ENCODE assay signal across 1 cellular context in the genomic region with DNA sequence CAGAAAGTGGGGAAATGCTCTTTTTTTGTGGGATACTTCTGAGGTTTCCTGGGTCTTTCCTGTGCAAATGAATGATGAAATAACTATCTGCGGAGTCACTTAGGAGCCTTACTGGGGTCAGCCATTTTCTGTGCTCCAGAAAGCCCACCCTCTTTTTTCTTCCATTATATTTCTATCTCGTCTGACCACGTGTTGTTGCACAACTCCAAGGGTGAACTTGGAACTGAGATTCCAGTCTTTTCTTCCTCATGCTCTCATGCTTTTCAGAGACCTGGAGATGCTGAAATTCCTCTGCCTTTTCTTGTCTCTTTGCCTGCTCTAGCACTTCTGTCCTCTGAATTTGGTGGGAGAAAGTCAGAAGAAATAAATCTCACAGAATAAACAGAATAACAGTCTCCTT.
TF ChIP-seq lines count a peak whose summit lies in the region.

No MANE protein-coding gene starts in this region.

TF ChIP-seq in HepG2, 621 proteins besides CTCF, POLR2A, EP300 and RAD21:
- TF ChIP-seq CEBPG (CRISPR knock-in tag; IDR thresholded peaks at IDR 0.05) (peak; percentile 64), NR2F2 (IDR thresholded peaks at IDR 0.05; ENCODE audit: borderline replicate concordance, low read depth) (no peak), HDAC6 (IDR thresholded peaks at IDR 0.05; ENCODE audit: low read depth, low read length) (no peak), HOXA9 (CRISPR knock-in tag; IDR thresholded peaks at IDR 0.05; ENCODE audit: borderline replicate concordance) (no peak), ATAD3A (CRISPR knock-in tag; IDR thresholded peaks at IDR 0.05) (no peak), ZNF343 (CRISPR knock-in tag; IDR thresholded peaks at IDR 0.05) (no peak), CEBPB (IDR thresholded peaks at IDR 0.05; ENCODE audit: borderline replicate concordance, low read depth, low read length) (peak; percentile 66; the same call in 1 of the 2 replicates), YEATS4 (CRISPR knock-in tag; IDR thresholded peaks at IDR 0.05; ENCODE audit: borderline replicate concordance) (no peak), SMAD3 (CRISPR knock-in tag; IDR thresholded peaks at IDR 0.05) (no peak)
- TF ChIP-seq, protein P1, sequence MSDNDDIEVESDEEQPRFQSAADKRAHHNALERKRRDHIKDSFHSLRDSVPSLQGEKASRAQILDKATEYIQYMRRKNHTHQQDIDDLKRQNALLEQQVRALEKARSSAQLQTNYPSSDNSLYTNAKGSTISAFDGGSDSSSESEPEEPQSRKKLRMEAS (IDR thresholded peaks at IDR 0.05) = peak; percentile 58; the same call in 1 of the 2 replicates
- TF ChIP-seq, protein P2, sequence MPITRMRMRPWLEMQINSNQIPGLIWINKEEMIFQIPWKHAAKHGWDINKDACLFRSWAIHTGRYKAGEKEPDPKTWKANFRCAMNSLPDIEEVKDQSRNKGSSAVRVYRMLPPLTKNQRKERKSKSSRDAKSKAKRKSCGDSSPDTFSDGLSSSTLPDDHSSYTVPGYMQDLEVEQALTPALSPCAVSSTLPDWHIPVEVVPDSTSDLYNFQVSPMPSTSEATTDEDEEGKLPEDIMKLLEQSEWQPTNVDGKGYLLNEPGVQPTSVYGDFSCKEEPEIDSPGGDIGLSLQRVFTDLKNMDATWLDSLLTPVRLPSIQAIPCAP (CRISPR knock-in tag; IDR thresholded peaks at IDR 0.05; ENCODE audit: low read depth) = no peak
